Comparison of ENCODE assay signal across 1 cellular context in genomic region chr22:24514241-24515024, GRCh38.
TF ChIP-seq lines count a peak whose summit lies in the region.

No MANE protein-coding gene starts in this region.

TF ChIP-seq in H1, 55 proteins besides CTCF, POLR2A, EP300 and RAD21:
- TF ChIP-seq KDM1A (IDR thresholded peaks at IDR 0.05; ENCODE audit: borderline replicate concordance, low read length) = no peak
- no peak for TF ChIP-seq RBBP5 (IDR thresholded peaks at IDR 0.05; ENCODE audit: borderline replicate concordance, low read depth, low read length)
- no peak for TF ChIP-seq YY1 (IDR thresholded peaks at IDR 0.05; ENCODE audit: low read depth, low read length)
- no peak for TF ChIP-seq GABPA (IDR thresholded peaks at IDR 0.05; ENCODE audit: borderline replicate concordance, insufficient read depth, low read length)
- TF ChIP-seq PHF8 (conservative IDR thresholded peaks at IDR 0.05; ENCODE audit: low read depth, low read length) = no peak
